8 cellular contexts compared by ENCODE assay signal in genomic region chr1:161117681-161118581, GRCh38. TPM values are rescaled to one million over a fixed set of nuclear protein-coding genes. Genes with fewer than 3 reads are reported as not detected.
DNase-seq lines count a peak whose midpoint lies in the region; ATAC-seq and TF ChIP-seq lines count a peak whose summit lies in the region.

TSS of gene NIT1 (plus strand) at chr1:161118105. CDS start at chr1:161118177, 72 bp downstream.
TSS of gene PFDN2 (minus strand) at chr1:161118037. CDS start at chr1:161118026, 11 bp downstream.

- peak; percentile 89 for DNase-seq in GM06990 (ENCODE audit: extremely low read depth, insufficient read length)
- DNase-seq in HEK293T (ENCODE audit: extremely low spot score): peak; percentile 96
- DNase-seq in MV-4-11 (lab: John Stamatoyannopoulos, UW): peak; percentile 63
- DNase-seq in SKM-1 treated with dmso at 0.1 percent for 144 hours (lab: John Stamatoyannopoulos, UW; ENCODE audit: unreplicated experiment): peak; percentile 84
- peak; percentile 85 to 89 for DNase-seq in activated naive CD4-positive, alpha-beta T cell treated with anti-CD3 and anti-CD28 coated beads, Interleukin-2, amount 50 U/mL, for 72 hours (ENCODE audit: low spot score in 2 of 2)
- no peak for DNase-seq in glomerular endothelial cell (ENCODE audit: extremely low read depth, low read depth, low spot score)
- DNase-seq in occipital lobe (lab: John Stamatoyannopoulos, UW): peak; percentile 83
- peak; percentile 89 for DNase-seq in superior temporal gyrus (ENCODE audit: extremely low spot score)

- peaks cover 46 to 51% of the 10 kb centered on the region in 2 donors for H3K36me3 Mint-ChIP-seq in activated naive CD4-positive, alpha-beta T cell treated with anti-CD3 and anti-CD28 coated beads, Interleukin-2, amount 50 U/mL, for 72 hours

- H3K4me3 ChIP-seq in GM06990 (replicated peaks; ENCODE audit: low read depth, low read length): peak within 1 kb of the TSS; percentile 80

- peak; percentile 63 to 73 for ATAC-seq in activated naive CD4-positive, alpha-beta T cell treated with anti-CD3 and anti-CD28 coated beads, Interleukin-2, amount 50 U/mL, for 72 hours

- no peak for TF ChIP-seq CTCF in GM06990 (IDR thresholded peaks at IDR 0.05; ENCODE audit: insufficient read depth, low read length, poor library complexity, severe bottlenecking)

- no peaks in the 10 kb centered on the region for H3K27me3 ChIP-seq in GM06990 (replicated peaks; ENCODE audit: control insufficient read depth, insufficient read depth, low read length)

- no peaks in the 10 kb centered on the region for H3K9me3 Mint-ChIP-seq in activated naive CD4-positive, alpha-beta T cell treated with anti-CD3 and anti-CD28 coated beads, Interleukin-2, amount 50 U/mL, for 72 hours

- POLR2A ChIA-PET in HEK293T (lab: Yijun Ruan, JAX): interaction anchor here (0.6 to 1.7 kb wide), 11 partner anchors 13 to 97 kb away, joined by 3 to 13 read pairs (median 5); partner anchors contain the start of genes DEDD, F11R, KLHDC9 and PPOX

- H3K36me3 ChIP-seq in GM06990 (ENCODE audit: control insufficient read depth, insufficient read depth, low read length): peaks cover 19% of the 10 kb centered on the region

- H3K27ac Mint-ChIP-seq in activated naive CD4-positive, alpha-beta T cell treated with anti-CD3 and anti-CD28 coated beads, Interleukin-2, amount 50 U/mL, for 72 hours: peak within 1 kb of the TSS; percentile 98 to 99

- CTCF ChIA-PET in HEK293T (lab: Yijun Ruan, JAX): interaction anchor here (0.6 to 0.8 kb wide), 3 partner anchors 19 to 100 kb away, joined by 3 to 5 read pairs (median 3); no protein-coding TSS in a partner anchor

TF ChIP-seq in HEK293T, 16 proteins besides CTCF, POLR2A, EP300 and RAD21:
- TF ChIP-seq HDGF (IDR thresholded peaks at IDR 0.05; ENCODE audit: borderline replicate concordance) (0 out of 2 replicates have a peak, but pooled peaks have one; percentile 38), L3MBTL2 (conservative IDR thresholded peaks at IDR 0.05) (0 out of 2 replicates have a peak, but pooled peaks have one; percentile 22), CTBP1 (IDR thresholded peaks at IDR 0.05; ENCODE audit: borderline replicate concordance) (no peak), LEF1 (IDR thresholded peaks at IDR 0.05; ENCODE audit: borderline replicate concordance) (no peak), TARDBP (IDR thresholded peaks at IDR 0.05) (no peak), SP1 (IDR thresholded peaks at IDR 0.05) (no peak), ZNF384 (IDR thresholded peaks at IDR 0.05) (no peak)

RNA-seq across cellular contexts. Expression of gene NIT1, which starts in this region (rescaled TPM):
- 10 to 100 TPM; 59.0 to 82.9 TPM for total RNA-seq in activated naive CD4-positive, alpha-beta T cell treated with anti-CD3 and anti-CD28 coated beads, Interleukin-2, amount 50 U/mL, for 72 hours
- 16.4 and 22.6 TPM in 2 replicates for total RNA-seq in glomerular endothelial cell
- total RNA-seq in occipital lobe: 18.7 TPM

RNA-seq across cellular contexts. Expression of gene PFDN2, which starts in this region (rescaled TPM):
- 100 to 1,000 TPM in 1 of 2 donors, 10 to 100 TPM in 1; 95.3 to 156 TPM for total RNA-seq in activated naive CD4-positive, alpha-beta T cell treated with anti-CD3 and anti-CD28 coated beads, Interleukin-2, amount 50 U/mL, for 72 hours
- total RNA-seq in glomerular endothelial cell (63.0 and 78.2 TPM in 2 replicates), occipital lobe (33.8 TPM)
